16 cellular contexts compared by ENCODE assay signal in the genomic region with DNA sequence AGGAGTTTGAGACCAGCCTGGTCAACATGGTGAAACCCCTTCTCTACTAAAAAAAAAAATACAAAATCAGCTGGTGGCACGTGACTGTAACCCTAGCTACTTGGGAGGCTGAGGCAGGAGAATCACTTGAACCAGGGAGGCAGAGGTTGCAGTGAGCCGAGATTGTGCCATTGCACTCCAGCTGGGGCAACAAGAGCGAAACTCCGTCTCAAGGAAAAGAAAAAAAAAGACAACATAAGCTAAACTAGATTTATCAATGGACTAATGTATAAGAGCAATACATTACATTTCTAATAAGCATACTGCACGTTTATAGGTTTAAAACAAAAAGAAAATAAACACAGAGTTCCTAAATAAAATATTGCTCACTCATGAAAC. TPM values are rescaled to one million over a fixed set of nuclear protein-coding genes. Genes with fewer than 3 reads are reported as not detected.
A peak's percentile ranks its signal among the peaks of the same experiment; 100 is the strongest.
DNase-seq lines count a peak whose midpoint lies in the region; ATAC-seq and TF ChIP-seq lines count a peak whose summit lies in the region.
"Not testable (repeated sequence)": the region's sequence is repeated elsewhere in the genome, so short reads cannot be mapped to it uniquely, and the experiment has no call there.
"Had no signal": no experiment of that assay in that cellular context is flagged by ENCODE, and none has a peak within 500 bp of the region (broad histone marks: within the 10 kb centered on the region; RNA-seq: fewer than 3 reads in every experiment).

No MANE protein-coding gene starts in this region.

- intact Hi-C loops in activated CD4-positive, alpha-beta memory T cell treated with anti-CD3 and anti-CD28 coated beads for 36 hours (cut with micrococcal nuclease): loop anchor here (5.0 kb wide), 2 partner anchors 51 to 246 kb away; no protein-coding TSS in a partner anchor
- intact Hi-C loops in gastrocnemius medialis (cut with DNase I; ENCODE audit: low total_unique reads): not testable (repeated sequence)

- not testable (repeated sequence) for TF ChIP-seq POLR2A in gastrocnemius medialis (IDR thresholded peaks at IDR 0.05)

- H3K9me3 Mint-ChIP-seq in activated CD4-positive, alpha-beta memory T cell treated with anti-CD3 and anti-CD28 coated beads for 36 hours; activated naive CD8-positive, alpha-beta T cell treated with anti-CD3 and anti-CD28 coated beads for 36 hours: not testable (repeated sequence)

- not testable (repeated sequence) for H3K79me2 ChIP-seq in OCI-LY3 (ENCODE audit: low read length); hepatocyte

- in situ Hi-C loops in gastrocnemius medialis (cut with MboI; ENCODE audit: low sequenced_read_pairs in 4 of 4): not testable (repeated sequence)

- H3K9me3 ChIP-seq in OCI-LY3 (ENCODE audit: insufficient read depth, low read length); hepatocyte (ENCODE audit: low read depth); gastrocnemius medialis: not testable (repeated sequence)

- not testable (repeated sequence) for H3K27ac Mint-ChIP-seq in activated CD4-positive, alpha-beta memory T cell treated with anti-CD3 and anti-CD28 coated beads for 36 hours
- peak overlapping the region; percentile 83 for H3K27ac Mint-ChIP-seq in activated naive CD8-positive, alpha-beta T cell treated with anti-CD3 and anti-CD28 coated beads for 36 hours

- H3K9me2 ChIP-seq in hepatocyte (replicated peaks; ENCODE audit: insufficient read depth): not testable (repeated sequence)

- not testable (repeated sequence) for H3K27me3 ChIP-seq in GM06990 (replicated peaks; ENCODE audit: control insufficient read depth, insufficient read depth, low read length); hepatocyte; gastrocnemius medialis
- peaks cover 42% of the 10 kb centered on the region for H3K27me3 ChIP-seq in OCI-LY3 (ENCODE audit: low read depth, low read length)

- peaks cover 57% of the 10 kb centered on the region for H3K4me1 Mint-ChIP-seq in activated CD4-positive, alpha-beta memory T cell treated with anti-CD3 and anti-CD28 coated beads for 36 hours (ENCODE audit: low read depth)
- peaks cover 55% of the 10 kb centered on the region for H3K4me1 Mint-ChIP-seq in activated naive CD8-positive, alpha-beta T cell treated with anti-CD3 and anti-CD28 coated beads for 36 hours

- peak; percentile 6 for ATAC-seq in HG02642 (IDR thresholded peaks at IDR 0.05; ENCODE audit: poor library complexity, unreplicated experiment)
- ATAC-seq in gastrocnemius medialis: not testable (repeated sequence)

- H2AFZ ChIP-seq in OCI-LY3 (ENCODE audit: low read depth, low read length); hepatocyte: not testable (repeated sequence)

- not testable (repeated sequence) for DNase-seq in GM06990 (ENCODE audit: extremely low read depth, insufficient read length); activated CD4-positive, alpha-beta memory T cell treated with anti-CD3 and anti-CD28 coated beads for 36 hours; activated naive CD8-positive, alpha-beta T cell treated with anti-CD3 and anti-CD28 coated beads for 36 hours; hepatocyte (ENCODE audit: low spot score); gastrocnemius medialis

- peak overlapping the region; percentile 63 for H3K4me3 Mint-ChIP-seq in activated CD4-positive, alpha-beta memory T cell treated with anti-CD3 and anti-CD28 coated beads for 36 hours
- peak overlapping the region; percentile 71 for H3K4me3 Mint-ChIP-seq in activated naive CD8-positive, alpha-beta T cell treated with anti-CD3 and anti-CD28 coated beads for 36 hours

- H3K9ac ChIP-seq in OCI-LY3 (ENCODE audit: low read length): peak overlapping the region; percentile 43; the same call in 1 of the 2 replicates

- not testable (repeated sequence) for H3K36me3 ChIP-seq in GM06990 (ENCODE audit: control insufficient read depth, insufficient read depth, low read length); OCI-LY3 (replicated peaks; ENCODE audit: low read depth, low read length); hepatocyte (replicated peaks; ENCODE audit: insufficient read depth, low read depth)
- H3K36me3 ChIP-seq in gastrocnemius medialis: peaks cover 0 to 17% of the 10 kb centered on the region in 2 donors

- CTCF ChIA-PET in activated CD4-positive, alpha-beta memory T cell treated with anti-CD3 and anti-CD28 coated beads for 36 hours (lab: Charles Lee): interaction anchor here (0.6 to 5.1 kb wide), 8 partner anchors 20 to 565 kb away, joined by 3 to 43 read pairs (median 4); partner anchors contain the start of genes CCR5AS and CCRL2

- WGBS in hepatocyte (ENCODE audit: low lambda C conversion rate, missing lambda C conversion rate): 74% methylated on average over 5 of the region's 5 CpGs

- TF ChIP-seq CTCF in GM06990 (IDR thresholded peaks at IDR 0.05; ENCODE audit: insufficient read depth, low read length, poor library complexity, severe bottlenecking); OCI-LY3 (IDR thresholded peaks at IDR 0.05; ENCODE audit: low read depth, low read length); hepatocyte (IDR thresholded peaks at IDR 0.05; ENCODE audit: poor library complexity); gastrocnemius medialis (IDR thresholded peaks at IDR 0.05 in 4 of 5, conservative IDR thresholded peaks at IDR 0.05 in 1 of 5): not testable (repeated sequence)

- POLR2A ChIA-PET in activated CD4-positive, alpha-beta memory T cell treated with anti-CD3 and anti-CD28 coated beads for 36 hours (lab: Charles Lee): interaction anchor here (1.1 kb wide), 1 partner anchor 252 kb away, joined by 3 read pairs; no protein-coding TSS in a partner anchor

- H3K4me1 ChIP-seq in OCI-LY3 (ENCODE audit: low read length): peaks cover 66% of the 10 kb centered on the region
- not testable (repeated sequence) for H3K4me1 ChIP-seq in hepatocyte (ENCODE audit: insufficient read depth)
- peaks cover 21 to 35% of the 10 kb centered on the region in 2 donors for H3K4me1 ChIP-seq in gastrocnemius medialis

- H3K36me3 Mint-ChIP-seq in activated CD4-positive, alpha-beta memory T cell treated with anti-CD3 and anti-CD28 coated beads for 36 hours; activated naive CD8-positive, alpha-beta T cell treated with anti-CD3 and anti-CD28 coated beads for 36 hours: not testable (repeated sequence)

- H3K4me2 ChIP-seq in OCI-LY3 (ENCODE audit: low read length): peak overlapping the region; percentile 67
- H3K4me2 ChIP-seq in hepatocyte: peak overlapping the region; percentile 14

- not testable (repeated sequence) for H4K20me1 ChIP-seq in OCI-LY3 (ENCODE audit: insufficient read depth, low read length); hepatocyte (ENCODE audit: insufficient read depth, poor library complexity, severe bottlenecking)

- peak overlapping the region; percentile 88 for H3K27ac ChIP-seq in OCI-LY3 (ENCODE audit: low read length)
- H3K27ac ChIP-seq in hepatocyte: not testable (repeated sequence)
- H3K27ac ChIP-seq in gastrocnemius medialis: peak overlapping the region; percentile 78 to 89 (median 82)

- H3K4me3 ChIP-seq in GM06990 (replicated peaks; ENCODE audit: low read depth, low read length) (peak overlapping the region; percentile 13; the same call in 1 of the 2 replicates), OCI-LY3 (ENCODE audit: low read length) (peak overlapping the region; percentile 47)
- not testable (repeated sequence) for H3K4me3 ChIP-seq in hepatocyte, gastrocnemius medialis

- H3K27me3 Mint-ChIP-seq in activated CD4-positive, alpha-beta memory T cell treated with anti-CD3 and anti-CD28 coated beads for 36 hours; activated naive CD8-positive, alpha-beta T cell treated with anti-CD3 and anti-CD28 coated beads for 36 hours: not testable (repeated sequence)

RNA-seq across cellular contexts. Expression of gene LRRC2, which starts 27.7 kb away (rescaled TPM):
- total RNA-seq in activated CD4-positive, alpha-beta memory T cell treated with anti-CD3 and anti-CD28 coated beads for 36 hours: not detected
- total RNA-seq in activated naive CD8-positive, alpha-beta T cell treated with anti-CD3 and anti-CD28 coated beads for 36 hours: not detected
- 0.28 and 0.60 TPM in 2 replicates for total RNA-seq in hepatocyte
- 2.0 and 4.4 TPM in 2 replicates for polyA plus RNA-seq in hepatocyte
- total RNA-seq in gastrocnemius medialis: 100 to 1,000 TPM in 1 of 4 donors, 10 to 100 TPM in 3; 72.7 to 103 (median 92.1) TPM

RNA-seq across cellular contexts. Expression of gene RTP3, which starts 40.6 kb away (rescaled TPM):
- total RNA-seq in activated CD4-positive, alpha-beta memory T cell treated with anti-CD3 and anti-CD28 coated beads for 36 hours: not detected
- total RNA-seq in activated naive CD8-positive, alpha-beta T cell treated with anti-CD3 and anti-CD28 coated beads for 36 hours: not detected
- total RNA-seq in hepatocyte (0.64 and 2.0 TPM in 2 replicates), gastrocnemius medialis (not detected)
- polyA plus RNA-seq in hepatocyte: 0.57 and 1.8 TPM in 2 replicates
- total RNA-seq: chondrocyte, fibroblast of lung, GM23338, left cardiac atrium, mesenteric fat pad, neural crest cell, posterior vena cava, Right ventricle myocardium inferior, upper lobe of left lung had no signal
- polyA plus RNA-seq: fibroblast of lung had no signal

Comparison
In these comparisons a context has a peak if more than half of its experiments do, and no peak if none do; other contexts are left out.
1. RNA of gene LRRC2, which starts 27.7 kb away (total RNA-seq): 72.7 to 103 TPM in gastrocnemius medialis; 0.28 to 0.60 TPM in hepatocyte, not detected in activated naive CD8-positive, alpha-beta T cell treated with anti-CD3 and anti-CD28 coated beads for 36 hours and not detected in activated CD4-positive, alpha-beta memory T cell treated with anti-CD3 and anti-CD28 coated beads for 36 hours; every median in the first group is over 10 times any median in the second.